In genomic region chr15:60126661-60127060, GRCh38 we compare ENCODE assay signal across 13 cellular contexts.
DNase-seq lines count a peak whose midpoint lies in the region; ATAC-seq, FAIRE-seq and TF ChIP-seq lines count a peak whose summit lies in the region.
"Had no signal": no experiment of that assay in that cellular context is flagged by ENCODE, and none has a peak within 500 bp of the region (broad histone marks: within the 10 kb centered on the region; RNA-seq: fewer than 3 reads in every experiment).

No MANE protein-coding gene starts in this region.

- peaks cover 13% of the 10 kb centered on the region; the same call in 1 of the 2 replicates for H3F3A ChIP-seq in PC-9 (ENCODE audit: insufficient read depth, low read depth)

- TF ChIP-seq CTCF in PC-9 (conservative IDR thresholded peaks at IDR 0.05) = no peak
- no peak for TF ChIP-seq CTCF in colonic mucosa (IDR thresholded peaks at IDR 0.05)

- ATAC-seq in effector memory CD8-positive, alpha-beta T cell (replicated peaks) = no peak

- H2AFZ ChIP-seq in PC-9 (no peak overlapping the region; the same call in 1 of the 2 replicates), Karpas-422 (ENCODE audit: low read length) (no peak overlapping the region)

- no peaks in the 10 kb centered on the region for H3K79me2 ChIP-seq in PC-9 (ENCODE audit: low read depth)
- H3K79me2 ChIP-seq in Karpas-422 (ENCODE audit: low read length) = no peaks in the 10 kb centered on the region

- H3K36me3 ChIP-seq in PC-9 (ENCODE audit: low read depth) (no peaks in the 10 kb centered on the region), HAP-1 (replicated peaks) (no peaks in the 10 kb centered on the region), colonic mucosa (no peaks in the 10 kb centered on the region), Karpas-422 (ENCODE audit: insufficient read depth, low read length) (no peaks in the 10 kb centered on the region)

- H3K9me3 ChIP-seq in PC-9 (ENCODE audit: insufficient read depth, low read depth) (no peaks in the 10 kb centered on the region), HAP-1 (no peaks in the 10 kb centered on the region), colonic mucosa (no peaks in the 10 kb centered on the region), Karpas-422 (ENCODE audit: low read length) (no peaks in the 10 kb centered on the region)

- POLR2A ChIA-PET in PC-9 (lab: Charles Lee; ENCODE audit: unreplicated experiment) = interaction anchor here (0.7 to 1.4 kb wide), 2 partner anchors 241 to 298 kb away, joined by 20 to 31 read pairs; no protein-coding TSS in a partner anchor

- CTCF ChIA-PET in activated naive CD4-positive, alpha-beta T cell treated with anti-CD3 and anti-CD28 coated beads for 36 hours (lab: Charles Lee) = interaction anchor here (0.6 to 2.3 kb wide), 6 partner anchors 47 to 435 kb away, joined by 3 to 11 read pairs (median 4); no protein-coding TSS in a partner anchor
- CTCF ChIA-PET in PC-9 (lab: Charles Lee) = interaction anchor here (0.5 to 0.9 kb wide), 5 partner anchors 60 to 402 kb away, joined by 3 to 10 read pairs (median 4); no protein-coding TSS in a partner anchor

- in situ Hi-C loops in HAP-1 (cut with MboI; ENCODE audit: low sequenced_read_pairs) = no loop called here

- no peak overlapping the region; the same call in 1 of the 2 replicates for H3K4me3 ChIP-seq in PC-9
- H3K4me3 ChIP-seq in HAP-1 = no peak overlapping the region
- H3K4me3 ChIP-seq in colonic mucosa = no peak overlapping the region
- H3K4me3 ChIP-seq in Karpas-422 (ENCODE audit: low read length) = no peak overlapping the region

- H3K27ac Mint-ChIP-seq in activated naive CD4-positive, alpha-beta T cell treated with anti-CD3 and anti-CD28 coated beads for 36 hours = no peak overlapping the region
- H3K27ac Mint-ChIP-seq in effector memory CD8-positive, alpha-beta T cell = peak overlapping the region; percentile 92 to 98

- H3K27me3 Mint-ChIP-seq in activated naive CD4-positive, alpha-beta T cell treated with anti-CD3 and anti-CD28 coated beads for 36 hours (ENCODE audit: low read depth) = no peaks in the 10 kb centered on the region
- H3K27me3 Mint-ChIP-seq in effector memory CD8-positive, alpha-beta T cell = no peaks in the 10 kb centered on the region

- DNase-seq in activated naive CD4-positive, alpha-beta T cell treated with anti-CD3 and anti-CD28 coated beads for 36 hours = no peak
- no peak for DNase-seq in activated naive CD4-positive, alpha-beta T cell (lab: John Stamatoyannopoulos, UW)
- no peak for DNase-seq in PC-9
- DNase-seq in effector memory CD8-positive, alpha-beta T cell = no peak
- no peak for DNase-seq in urothelium cell line (ENCODE audit: low spot score)
- DNase-seq in HAP-1 (ENCODE audit: low spot score in 2 of 2) = no peak
- DNase-seq in colonic mucosa = no peak
- no peak for DNase-seq in Karpas-422
- DNase-seq: activated CD4-positive, alpha-beta T cell treated with anti-CD3 and anti-CD28 coated beads, Interleukin-2, amount 50 U/mL, for 4 hours; NCI-H1694; NCI-H345; SHP77 treated with DMSO at 0.1 percent for 48 hours had no signal

- no peaks in the 10 kb centered on the region for H3K36me3 Mint-ChIP-seq in activated naive CD4-positive, alpha-beta T cell treated with anti-CD3 and anti-CD28 coated beads for 36 hours (ENCODE audit: low read depth)
- peaks cover 9% of the 10 kb centered on the region for H3K36me3 Mint-ChIP-seq in effector memory CD8-positive, alpha-beta T cell (ENCODE audit: insufficient read depth)

- peak; percentile 76 for FAIRE-seq in urothelium cell line (lab: Jason Lieb, UNC)
- FAIRE-seq: bronchial epithelial cell had no signal

- H3K9ac ChIP-seq in colonic mucosa (ENCODE audit: low read depth in 2 of 2, low read length in 2 of 2) (no peak overlapping the region), Karpas-422 (ENCODE audit: low read length) (no peak overlapping the region)

- H3K4me1 Mint-ChIP-seq in activated naive CD4-positive, alpha-beta T cell treated with anti-CD3 and anti-CD28 coated beads for 36 hours (ENCODE audit: low read depth) = peaks cover 46% of the 10 kb centered on the region
- H3K4me1 Mint-ChIP-seq in effector memory CD8-positive, alpha-beta T cell (ENCODE audit: low read depth in 2 of 2) = peaks cover 9 to 22% of the 10 kb centered on the region in 2 donors

- intact Hi-C loops in activated naive CD4-positive, alpha-beta T cell treated with anti-CD3 and anti-CD28 coated beads for 36 hours (cut with micrococcal nuclease) = loop anchor here (1.0 to 5.0 kb wide), 8 partner anchors 49 to 435 kb away; no protein-coding TSS in a partner anchor
- intact Hi-C loops in PC-9 (cut with micrococcal nuclease; ENCODE audit: unreplicated experiment) (loop anchor here (1.0 to 2.0 kb wide), 9 partner anchors 35 to 401 kb away; no protein-coding TSS in a partner anchor), colonic mucosa (cut with DNase I) (no loop called here)

- H3K4me2 ChIP-seq in PC-9 (peak overlapping the region; percentile 88), Karpas-422 (ENCODE audit: low read depth, low read length, poor library complexity, severe bottlenecking) (no peak overlapping the region)

- H3K9me2 ChIP-seq in PC-9 (ENCODE audit: insufficient read depth) (no peaks in the 10 kb centered on the region), Karpas-422 (replicated peaks; ENCODE audit: insufficient read depth, low read length) (no peaks in the 10 kb centered on the region)

- H3K27me3 ChIP-seq in PC-9 (ENCODE audit: insufficient read depth, low read depth) = no peaks in the 10 kb centered on the region
- no peaks in the 10 kb centered on the region; the same call in 1 of the 2 replicates for H3K27me3 ChIP-seq in HAP-1 (ENCODE audit: low read depth)
- H3K27me3 ChIP-seq in colonic mucosa = no peaks in the 10 kb centered on the region
- H3K27me3 ChIP-seq in Karpas-422 (ENCODE audit: low read length) = no peaks in the 10 kb centered on the region

- H3K4me1 ChIP-seq in PC-9 (replicated peaks; ENCODE audit: insufficient read depth) (peaks cover 23% of the 10 kb centered on the region), HAP-1 (no peaks in the 10 kb centered on the region), colonic mucosa (no peaks in the 10 kb centered on the region), Karpas-422 (ENCODE audit: low read length) (peaks cover 15% of the 10 kb centered on the region)

- no peaks in the 10 kb centered on the region for H3K9me3 Mint-ChIP-seq in activated naive CD4-positive, alpha-beta T cell treated with anti-CD3 and anti-CD28 coated beads for 36 hours
- no peaks in the 10 kb centered on the region for H3K9me3 Mint-ChIP-seq in effector memory CD8-positive, alpha-beta T cell

- H3K27ac ChIP-seq in PC-9 = peak overlapping the region; percentile 90
- no peak overlapping the region for H3K27ac ChIP-seq in colonic mucosa
- H3K27ac ChIP-seq in Karpas-422 (ENCODE audit: low read length) = no peak overlapping the region

- peak overlapping the region; percentile 59 for H3K4me3 Mint-ChIP-seq in activated naive CD4-positive, alpha-beta T cell treated with anti-CD3 and anti-CD28 coated beads for 36 hours
- peak overlapping the region; percentile 84 to 89 for H3K4me3 Mint-ChIP-seq in effector memory CD8-positive, alpha-beta T cell

- BruUV-seq in PC-9 (replicated peaks; lab: Mats Ljungman, UMichigan) = no TSS peak

- H4K20me1 ChIP-seq in PC-9 (ENCODE audit: insufficient read depth) = no peaks in the 10 kb centered on the region
- no peaks in the 10 kb centered on the region for H4K20me1 ChIP-seq in Karpas-422 (ENCODE audit: insufficient read depth, low read depth, low read length)
